ENCODE assay signal across 10 cellular contexts in genomic region chr5:56985941-56986630, GRCh38. TPM values are rescaled to one million over a fixed set of nuclear protein-coding genes. Genes with fewer than 3 reads are reported as not detected.
DNase-seq lines count a peak whose midpoint lies in the region; ATAC-seq and TF ChIP-seq lines count a peak whose summit lies in the region.
"Had no signal": no experiment of that assay in that cellular context is flagged by ENCODE, and none has a peak within 500 bp of the region (broad histone marks: within the 10 kb centered on the region; RNA-seq: fewer than 3 reads in every experiment).

No MANE protein-coding gene starts in this region.

- H3K36me3 ChIP-seq in heart right ventricle, result no peaks in the 10 kb centered on the region

- 69 to 73% methylated on average over 3 of the region's 3 CpGs for WGBS in heart right ventricle, 2 donors

- no peaks in the 10 kb centered on the region for H3K27me3 Mint-ChIP-seq in naive B cell
- peaks cover 7% of the 10 kb centered on the region for H3K27me3 Mint-ChIP-seq in activated T-helper 1 cell treated with anti-CD3 and anti-CD28 coated beads, Interleukin-12 subunit alpha, Interleukin-12 subunit beta, Interleukin-2, Interleukin-4 antibody, amounts not matched to agents 30 ng/mL and 10 ng/mL and 1 ng/mL, durations not matched to agents 14 hours and 24 hours and 36 hours (ENCODE audit: insufficient read depth)

- intact Hi-C loops in activated T-helper 1 cell treated with anti-CD3 and anti-CD28 coated beads, Interleukin-12 subunit alpha, Interleukin-12 subunit beta, Interleukin-2, Interleukin-4 antibody, amounts not matched to agents 30 ng/mL and 10 ng/mL and 1 ng/mL, durations not matched to agents 14 hours and 24 hours and 36 hours (cut with micrococcal nuclease), result no loop called here
- intact Hi-C loops in heart right ventricle (cut with DNase I), result no loop called here

- no peak for TF ChIP-seq CTCF in heart right ventricle (IDR thresholded peaks at IDR 0.05)

- H3K27me3 ChIP-seq in heart right ventricle, result no peaks in the 10 kb centered on the region

- H3K27ac Mint-ChIP-seq in naive B cell, result peak overlapping the region in 1 of 6 donors; percentile 34
- H3K27ac Mint-ChIP-seq in activated T-helper 1 cell treated with anti-CD3 and anti-CD28 coated beads, Interleukin-12 subunit alpha, Interleukin-12 subunit beta, Interleukin-2, Interleukin-4 antibody, amounts not matched to agents 30 ng/mL and 10 ng/mL and 1 ng/mL, durations not matched to agents 14 hours and 24 hours and 36 hours, result no peak overlapping the region

- no peaks in the 10 kb centered on the region for H3K36me3 Mint-ChIP-seq in naive B cell
- peaks cover 1% of the 10 kb centered on the region for H3K36me3 Mint-ChIP-seq in activated T-helper 1 cell treated with anti-CD3 and anti-CD28 coated beads, Interleukin-12 subunit alpha, Interleukin-12 subunit beta, Interleukin-2, Interleukin-4 antibody, amounts not matched to agents 30 ng/mL and 10 ng/mL and 1 ng/mL, durations not matched to agents 14 hours and 24 hours and 36 hours (ENCODE audit: low read depth)

- H3K4me3 ChIP-seq in heart right ventricle, result no peak overlapping the region

- ATAC-seq in GM18907 (IDR thresholded peaks at IDR 0.05; ENCODE audit: unreplicated experiment), result peak; percentile 75
- ATAC-seq in HG02759 (IDR thresholded peaks at IDR 0.05; ENCODE audit: unreplicated experiment), result peak; percentile 61
- ATAC-seq in naive B cell (ENCODE audit: low read depth in 2 of 2), result peak; percentile 91 to 93
- ATAC-seq in heart right ventricle, result no peak

- H3K9me3 Mint-ChIP-seq in naive B cell, result no peaks in the 10 kb centered on the region
- H3K9me3 Mint-ChIP-seq in activated T-helper 1 cell treated with anti-CD3 and anti-CD28 coated beads, Interleukin-12 subunit alpha, Interleukin-12 subunit beta, Interleukin-2, Interleukin-4 antibody, amounts not matched to agents 30 ng/mL and 10 ng/mL and 1 ng/mL, durations not matched to agents 14 hours and 24 hours and 36 hours, result no peaks in the 10 kb centered on the region

- H3K4me1 ChIP-seq in heart right ventricle, result no peaks in the 10 kb centered on the region

- no peaks in the 10 kb centered on the region for H3K9me3 ChIP-seq in heart right ventricle

- H3K4me1 Mint-ChIP-seq in naive B cell, result peaks cover 9 to 16% (median 12%) of the 10 kb centered on the region in 3 donors
- peaks cover 24% of the 10 kb centered on the region for H3K4me1 Mint-ChIP-seq in activated T-helper 1 cell treated with anti-CD3 and anti-CD28 coated beads, Interleukin-12 subunit alpha, Interleukin-12 subunit beta, Interleukin-2, Interleukin-4 antibody, amounts not matched to agents 30 ng/mL and 10 ng/mL and 1 ng/mL, durations not matched to agents 14 hours and 24 hours and 36 hours (ENCODE audit: low read depth)

- H3K27ac ChIP-seq in heart right ventricle, result no peak overlapping the region

- peak overlapping the region in 1 of 8 donors; percentile 64 for H3K4me3 Mint-ChIP-seq in naive B cell
- no peak overlapping the region for H3K4me3 Mint-ChIP-seq in activated T-helper 1 cell treated with anti-CD3 and anti-CD28 coated beads, Interleukin-12 subunit alpha, Interleukin-12 subunit beta, Interleukin-2, Interleukin-4 antibody, amounts not matched to agents 30 ng/mL and 10 ng/mL and 1 ng/mL, durations not matched to agents 14 hours and 24 hours and 36 hours

- DNase-seq in NAMALWA (ENCODE audit: low spot score), result peak; percentile 70
- no peak for DNase-seq in naive B cell
- DNase-seq in activated T-helper 1 cell treated with anti-CD3 and anti-CD28 coated beads, Interleukin-12 subunit alpha, Interleukin-12 subunit beta, Interleukin-2, Interleukin-4 antibody, amounts not matched to agents 30 ng/mL and 10 ng/mL and 1 ng/mL, durations not matched to agents 14 hours and 24 hours and 36 hours (ENCODE audit: low spot score), result no peak
- DNase-seq in SW 1271 (lab: John Stamatoyannopoulos, UW), result no peak
- DNase-seq in heart right ventricle, result no peak
- no peak for DNase-seq in NCI-H2227 treated with DMSO at 0.1 percent for 48 hours (lab: John Stamatoyannopoulos, UW)
- DNase-seq: cerebellar nuclear complex, NCI-H1105 treated with DMSO at 0.1 percent for 48 hours had no signal

RNA-seq across cellular contexts. Expression of gene MIER3, which starts 34.2 kb away (rescaled TPM):
- polyA plus RNA-seq in naive B cell (ENCODE audit: low read depth in 6 of 6) (10 to 100 TPM in 3 of 6 donors, 1 to 10 TPM in 3; 8.1 to 14.2 (median 9.8) TPM), heart right ventricle (1 to 10 TPM; 3.3 to 9.6 TPM)
- 33.6 and 35.9 TPM in 2 replicates for total RNA-seq in activated T-helper 1 cell treated with anti-CD3 and anti-CD28 coated beads, Interleukin-12 subunit alpha, Interleukin-12 subunit beta, Interleukin-2, Interleukin-4 antibody, amounts not matched to agents 30 ng/mL and 10 ng/mL and 1 ng/mL, durations not matched to agents 14 hours and 24 hours and 36 hours
- 10 to 100 TPM in 8 of 10 donors, 1 to 10 TPM in 2; 9.8 to 17.9 (median 13.0) TPM for total RNA-seq in heart right ventricle

Comparison
In these comparisons a context has a peak if more than half of its experiments do, and no peak if none do; other contexts are left out.
1. ATAC-seq: peak in GM18907 (single experiment), HG02759 (single experiment) and naive B cell (2 of 2); none in heart right ventricle (0 of 8).